In the genomic region with DNA sequence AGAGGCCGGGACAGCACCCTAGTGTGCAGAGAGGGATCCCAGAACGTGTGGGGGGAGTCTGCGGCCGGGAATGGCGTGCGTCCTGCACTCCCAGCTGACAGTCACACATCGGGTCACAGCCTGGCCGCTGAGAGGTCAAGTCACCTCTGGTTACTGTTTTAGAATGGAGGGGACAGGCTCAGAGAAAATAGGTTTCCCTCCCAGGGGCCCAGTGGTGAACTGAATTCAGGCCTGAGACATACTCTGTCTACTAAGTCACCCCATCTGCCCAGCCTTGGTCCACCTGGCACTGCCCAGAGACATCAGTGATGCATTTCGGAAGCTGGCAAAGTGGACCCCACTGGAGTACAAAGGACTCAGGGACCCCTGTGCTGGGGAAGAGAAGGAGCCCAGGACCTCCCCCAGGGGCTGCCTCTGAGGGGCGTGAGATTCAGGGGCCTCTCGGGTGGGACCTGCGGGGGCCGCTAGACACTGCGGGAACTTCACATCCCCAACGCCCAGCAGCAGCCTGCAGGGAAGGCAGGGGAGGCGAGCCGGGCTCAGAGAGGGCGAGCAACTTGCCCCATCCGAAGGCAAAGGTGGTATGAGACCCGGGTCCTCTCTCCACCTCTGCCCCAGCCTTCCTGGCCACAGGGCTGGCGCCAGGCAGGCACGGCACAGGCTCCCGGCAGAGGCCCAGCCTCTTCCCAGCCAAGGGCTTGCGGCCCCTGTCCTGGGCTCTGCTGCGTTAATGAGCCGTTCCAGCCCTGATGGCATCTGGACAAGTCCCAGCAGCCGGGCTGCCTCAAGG, we compare ENCODE assay signal across 1 cellular context.
A peak's percentile ranks its signal among the peaks of the same experiment; 100 is the strongest.
TF ChIP-seq lines count a peak whose summit lies in the region.

No MANE protein-coding gene starts in this region.

TF ChIP-seq in SK-N-SH, 30 proteins besides CTCF, POLR2A, EP300 and RAD21:
- no peak for TF ChIP-seq RFX5 (IDR thresholded peaks at IDR 0.05; ENCODE audit: low read length)
- TF ChIP-seq RCOR1 (IDR thresholded peaks at IDR 0.05; ENCODE audit: low read length): 0 out of 2 replicates have a peak, but pooled peaks have one; percentile 28
TF ChIP-seq in SK-N-SH: peak in this region for 1.
